ENCODE assay signal across 14 cellular contexts in genomic region chr10:69960606-69961167, GRCh38.
"Had no signal": no experiment of that assay in that cellular context is flagged by ENCODE, and none has a peak within 500 bp of the region (broad histone marks: within the 10 kb centered on the region; RNA-seq: fewer than 3 reads in every experiment).

No MANE protein-coding gene starts in this region.

- H3K4me3 ChIP-seq: ascending aorta, breast epithelium, pancreas, SK-N-MC, tibial artery had no signal

- H3K27me3 ChIP-seq: ascending aorta, breast epithelium, pancreas, tibial artery had no signal

- H3K36me3 ChIP-seq: ascending aorta, breast epithelium, pancreas had no signal

- ATAC-seq: activated naive CD8-positive, alpha-beta T cell treated with anti-CD3 and anti-CD28 coated beads, Interleukin-2, amount 50 U/mL, for 24 hours; esophagus mucosa had no signal

- H3K9me3 ChIP-seq: ascending aorta, breast epithelium, pancreas, tibial artery had no signal

- H3K27ac ChIP-seq: ascending aorta, breast epithelium, tibial artery had no signal

- H3K4me1 ChIP-seq: ascending aorta, breast epithelium had no signal

- H3K27me3 Mint-ChIP-seq: activated naive CD8-positive, alpha-beta T cell treated with anti-CD3 and anti-CD28 coated beads, Interleukin-2, amount 50 U/mL, for 24 hours had no signal

- DNase-seq: activated CD4-positive, alpha-beta T cell treated with anti-CD3 and anti-CD28 coated beads, Interleukin-2, amount 10 ng/mL, durations not matched to agents 7 days and 5 days; activated CD4-positive, CD25-positive, alpha-beta regulatory T cell; activated naive CD4-positive, alpha-beta T cell treated with anti-CD3 and anti-CD28 coated beads for 36 hours; activated naive CD8-positive, alpha-beta T cell treated with anti-CD3 and anti-CD28 coated beads, Interleukin-2, amount 50 U/mL, for 24 hours; activated T-cell treated with anti-CD3 and anti-CD28 coated beads, Interleukin-2, amount 50 U/mL, for 1 hour; kidney; stimulated activated naive B cell treated with anti-CD40 and anti-IgM and Interleukin-4, amounts not matched to agents 10 μg/mL and 1 μg/mL and 100 μg/mL, for 72 hours; tibial artery had no signal

- H3K4me3 Mint-ChIP-seq: activated CD4-positive, alpha-beta T cell treated with anti-CD3 and anti-CD28 coated beads, Interleukin-2, amount 10 ng/mL, durations not matched to agents 7 days and 5 days; activated naive CD4-positive, alpha-beta T cell treated with anti-CD3 and anti-CD28 coated beads for 36 hours; activated naive CD8-positive, alpha-beta T cell treated with anti-CD3 and anti-CD28 coated beads, Interleukin-2, amount 50 U/mL, for 24 hours had no signal

- H3K27ac Mint-ChIP-seq: activated CD4-positive, alpha-beta T cell treated with anti-CD3 and anti-CD28 coated beads, Interleukin-2, amount 10 ng/mL, durations not matched to agents 7 days and 5 days; activated naive CD4-positive, alpha-beta T cell treated with anti-CD3 and anti-CD28 coated beads for 36 hours; activated naive CD8-positive, alpha-beta T cell treated with anti-CD3 and anti-CD28 coated beads, Interleukin-2, amount 50 U/mL, for 24 hours; activated T-helper 2 cell treated with anti-CD3 and anti-CD28 coated beads, Interferon-gamma antibody, Interleukin-2, Interleukin-4, amounts not matched to agents 10 μg/mL and 5 μg/mL and 100 μg/mL, durations not matched to agents 14 hours and 24 hours and 36 hours had no signal

- H3K4me1 Mint-ChIP-seq: activated CD4-positive, alpha-beta T cell treated with anti-CD3 and anti-CD28 coated beads, Interleukin-2, amount 10 ng/mL, durations not matched to agents 7 days and 5 days had no signal

- H3K9me3 Mint-ChIP-seq: activated CD4-positive, alpha-beta T cell treated with anti-CD3 and anti-CD28 coated beads, Interleukin-2, amount 10 ng/mL, durations not matched to agents 7 days and 5 days; activated naive CD4-positive, alpha-beta T cell treated with anti-CD3 and anti-CD28 coated beads for 36 hours; activated naive CD8-positive, alpha-beta T cell treated with anti-CD3 and anti-CD28 coated beads, Interleukin-2, amount 50 U/mL, for 24 hours; activated T-helper 2 cell treated with anti-CD3 and anti-CD28 coated beads, Interferon-gamma antibody, Interleukin-2, Interleukin-4, amounts not matched to agents 10 μg/mL and 5 μg/mL and 100 μg/mL, durations not matched to agents 14 hours and 24 hours and 36 hours; stimulated activated naive B cell treated with anti-CD40 and anti-IgM and Interleukin-4, amounts not matched to agents 10 μg/mL and 1 μg/mL and 100 μg/mL, for 72 hours had no signal
